Comparison of ENCODE assay signal across 12 cellular contexts in genomic region chr17:74751210-74751529, GRCh38. TPM values are rescaled to one million over a fixed set of nuclear protein-coding genes. Genes with fewer than 3 reads are reported as not detected.
DNase-seq lines count a peak whose midpoint lies in the region; ATAC-seq and TF ChIP-seq lines count a peak whose summit lies in the region.
"Had no signal": no experiment of that assay in that cellular context is flagged by ENCODE, and none has a peak within 500 bp of the region (broad histone marks: within the 10 kb centered on the region; RNA-seq: fewer than 3 reads in every experiment).

No MANE protein-coding gene starts in this region.

- H3K36me3 Mint-ChIP-seq in activated naive CD4-positive, alpha-beta T cell treated with anti-CD3 and anti-CD28 coated beads, Interleukin-2, amount 50 U/mL, for 24 hours: peaks cover 5% of the 10 kb centered on the region
- peaks cover 10% of the 10 kb centered on the region for H3K36me3 Mint-ChIP-seq in type B pancreatic cell

- peaks cover 72% of the 10 kb centered on the region for H3K4me1 Mint-ChIP-seq in activated naive CD4-positive, alpha-beta T cell treated with anti-CD3 and anti-CD28 coated beads, Interleukin-2, amount 50 U/mL, for 24 hours
- peaks cover 22% of the 10 kb centered on the region for H3K4me1 Mint-ChIP-seq in type B pancreatic cell (ENCODE audit: unreplicated experiment)

- no peaks in the 10 kb centered on the region for H3K36me3 ChIP-seq in body of pancreas (replicated peaks in 1 of 2; ENCODE audit: insufficient read depth in 1 of 2, low read depth in 2 of 2)
- peaks cover 2 to 6% of the 10 kb centered on the region in 2 donors for H3K36me3 ChIP-seq in mucosa of rectum (ENCODE audit: control insufficient read depth in 2 of 2, insufficient read depth in 2 of 2, low read length in 2 of 2)
- H3K36me3 ChIP-seq: prostate gland had no signal

- no peaks in the 10 kb centered on the region for H3K9me3 Mint-ChIP-seq in activated naive CD4-positive, alpha-beta T cell treated with anti-CD3 and anti-CD28 coated beads, Interleukin-2, amount 50 U/mL, for 24 hours
- no peaks in the 10 kb centered on the region for H3K9me3 Mint-ChIP-seq in type B pancreatic cell

- no peaks in the 10 kb centered on the region for H3K27me3 Mint-ChIP-seq in activated naive CD4-positive, alpha-beta T cell treated with anti-CD3 and anti-CD28 coated beads, Interleukin-2, amount 50 U/mL, for 24 hours
- peaks cover 17% of the 10 kb centered on the region for H3K27me3 Mint-ChIP-seq in type B pancreatic cell

- TF ChIP-seq POLR2A in body of pancreas (IDR thresholded peaks at IDR 0.05): peak in 1 of 3 donors; percentile 4

- peak overlapping the region; percentile 99 for H3K4me3 Mint-ChIP-seq in activated naive CD4-positive, alpha-beta T cell treated with anti-CD3 and anti-CD28 coated beads, Interleukin-2, amount 50 U/mL, for 24 hours
- H3K4me3 Mint-ChIP-seq in type B pancreatic cell: peak overlapping the region; percentile 98

- intact Hi-C loops in body of pancreas (cut with DNase I): no loop called here

- peak overlapping the region; percentile 23 to 53 for H3K9ac ChIP-seq in mucosa of rectum (ENCODE audit: low read depth in 1 of 2, low read length in 2 of 2)
- H3K9ac ChIP-seq: GM23248 had no signal

- TF ChIP-seq CTCF in body of pancreas (IDR thresholded peaks at IDR 0.05) (no peak), type B pancreatic cell (conservative IDR thresholded peaks at IDR 0.05) (no peak)

- ATAC-seq in body of pancreas (no peak), GM19023 (IDR thresholded peaks at IDR 0.05; ENCODE audit: unreplicated experiment) (no peak)

- 25 to 38% methylated on average over 4 of the region's 4 CpGs for WGBS in body of pancreas, 2 donors

- H3K9me3 ChIP-seq in body of pancreas (no peaks in the 10 kb centered on the region), mucosa of rectum (ENCODE audit: control insufficient read depth in 2 of 2, low read length in 2 of 2) (no peaks in the 10 kb centered on the region)
- H3K9me3 ChIP-seq: prostate gland had no signal

- no peaks in the 10 kb centered on the region for H3K27me3 ChIP-seq in body of pancreas
- no peaks in the 10 kb centered on the region for H3K27me3 ChIP-seq in mucosa of rectum (ENCODE audit: control insufficient read depth in 2 of 2, insufficient read depth in 2 of 2, low read length in 2 of 2)

- no peak for DNase-seq in activated naive CD4-positive, alpha-beta T cell treated with Interleukin-2 at 50 U/mL for 16 hours
- DNase-seq in body of pancreas (no peak), type B pancreatic cell (ENCODE audit: extremely low spot score, unreplicated experiment) (no peak), foreskin melanocyte (no peak), NCI-H1436 treated with DMSO at 0.1 percent for 48 hours (lab: John Stamatoyannopoulos, UW) (no peak)
- DNase-seq: GM23248, NCI-H446 treated with DMSO at 0.1 percent for 48 hours, T-helper 9 cell had no signal

- H3K4me1 ChIP-seq in body of pancreas (peaks cover 69% of the 10 kb centered on the region), mucosa of rectum (ENCODE audit: control insufficient read depth in 2 of 2, insufficient read depth in 2 of 2, low read length in 2 of 2) (peaks cover 40 to 42% of the 10 kb centered on the region in 2 donors)

- H3K27ac ChIP-seq in body of pancreas (peak overlapping the region; percentile 84 to 96 (median 96)), mucosa of rectum (ENCODE audit: low read depth in 2 of 2, low read length in 2 of 2) (peak overlapping the region; percentile 53 to 59)
- H3K27ac ChIP-seq: GM23248 had no signal

- H3K4me3 ChIP-seq in body of pancreas (no peak overlapping the region), mucosa of rectum (ENCODE audit: low read length in 2 of 2) (peak overlapping the region; percentile 22 to 84)
- H3K4me3 ChIP-seq: GM23248 had no signal

- peak overlapping the region; percentile 89 for H3K27ac Mint-ChIP-seq in activated naive CD4-positive, alpha-beta T cell treated with anti-CD3 and anti-CD28 coated beads, Interleukin-2, amount 50 U/mL, for 24 hours
- H3K27ac Mint-ChIP-seq in type B pancreatic cell: peak overlapping the region; percentile 94

RNA-seq across cellular contexts. Expression of gene NHERF1, which starts 2.7 kb away (rescaled TPM):
- 10 to 100 TPM; 56.6 to 64.9 TPM for total RNA-seq in body of pancreas
- 86.9 and 157 TPM in 2 replicates for total RNA-seq in type B pancreatic cell (ENCODE audit: low replicate concordance)

RNA-seq across cellular contexts. Expression of gene RAB37, which starts 14.1 kb away (rescaled TPM):
- total RNA-seq in body of pancreas (under 1 TPM; 0.66 to 0.78 TPM), type B pancreatic cell (ENCODE audit: low replicate concordance) (3.4 and 4.2 TPM in 2 replicates)

RNA-seq across cellular contexts. Expression of gene NAT9, which starts 25.0 kb away (rescaled TPM):
- 10 to 100 TPM; 21.8 to 23.3 TPM for total RNA-seq in body of pancreas
- total RNA-seq in type B pancreatic cell (ENCODE audit: low replicate concordance): 54.7 and 67.2 TPM in 2 replicates

RNA-seq across cellular contexts. Expression of gene CD300LF, which starts 38.4 kb away (rescaled TPM):
- total RNA-seq in body of pancreas (not detected), type B pancreatic cell (ENCODE audit: low replicate concordance) (0.19 TPM in 1 of 2 replicates, not detected in the other)
- total RNA-seq: GM23248 had no signal

Comparison
In these comparisons a context has a peak if more than half of its experiments do, and no peak if none do; other contexts are left out.
1. H3K4me3 ChIP-seq: peak in mucosa of rectum (2 of 2); none in body of pancreas (0 of 2).